In the genomic region with DNA sequence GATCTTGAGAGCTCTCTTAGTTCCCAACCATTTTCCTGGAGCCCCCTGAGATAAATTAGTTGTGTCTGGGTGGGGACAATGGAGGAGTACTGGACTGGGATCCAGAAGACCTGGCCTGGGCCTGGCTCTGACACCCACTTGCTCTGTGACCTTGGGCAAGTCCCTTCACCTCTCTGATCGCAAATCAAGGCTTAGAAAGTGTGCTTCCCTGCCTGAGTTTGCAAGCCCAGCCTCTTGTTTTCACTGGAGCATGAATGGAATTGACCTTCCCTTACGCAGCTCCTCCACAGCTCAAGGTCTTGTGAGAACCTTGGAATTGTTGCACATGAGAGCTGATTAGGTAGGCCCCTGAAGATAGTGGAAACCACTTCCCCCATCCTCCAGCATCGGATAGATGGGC, we compare ENCODE assay signal across 21 cellular contexts. TPM values are rescaled to one million over a fixed set of nuclear protein-coding genes. Genes with fewer than 3 reads are reported as not detected.
DNase-seq lines count a peak whose midpoint lies in the region; ATAC-seq and TF ChIP-seq lines count a peak whose summit lies in the region.
"Had no signal": no experiment of that assay in that cellular context is flagged by ENCODE, and none has a peak within 500 bp of the region (broad histone marks: within the 10 kb centered on the region; RNA-seq: fewer than 3 reads in every experiment).

No MANE protein-coding gene starts in this region.

- H3K27ac ChIP-seq in HUES6 (ENCODE audit: low read depth, low read length) (peak overlapping the region; percentile 94; the same call in 1 of the 2 replicates), ectodermal cell (ENCODE audit: insufficient read depth, low read depth, low read length, poor library complexity, severe bottlenecking) (peak overlapping the region; percentile 93), spleen (peak overlapping the region in 4 of 8 donors; percentile 0 to 68 (median 16))

- no peak for TF ChIP-seq CTCF in nephron (IDR thresholded peaks at IDR 0.05; ENCODE audit: unreplicated experiment in 3 of 3)
- no peak for TF ChIP-seq CTCF in spleen (IDR thresholded peaks at IDR 0.05 in 8 of 11, conservative IDR thresholded peaks at IDR 0.05 in 3 of 11)

- H3K9me3 Mint-ChIP-seq in nephron, result no peaks in the 10 kb centered on the region
- H3K9me3 Mint-ChIP-seq: activated naive CD4-positive, alpha-beta T cell treated with anti-CD3 and anti-CD28 coated beads, Interleukin-2, amount 50 U/mL, for 24 hours; effector memory CD8-positive, alpha-beta T cell had no signal

- DNase-seq in spleen (peak; percentile 39), nucleus accumbens (lab: John Stamatoyannopoulos, UW) (no peak), H7 (no peak)
- no peak for DNase-seq in activated T-cell treated with anti-CD3 and anti-CD28 coated beads, Interleukin-2, amount 50 U/mL, for 1 hour
- DNase-seq: activated CD4-positive, alpha-beta T cell treated with anti-CD3 and anti-CD28 coated beads for 36 hours; activated T-cell treated with anti-CD3 and anti-CD28 coated beads for 4 hours; effector memory CD8-positive, alpha-beta T cell; KG1; NCI-H1417 treated with DMSO at 0.1 percent for 48 hours; occipital lobe; SIG-M5; stimulated activated CD4-positive, alpha-beta T cell treated with anti-CD3 and anti-CD28 coated beads, Interleukin-15, amount 100 ng/mL, for 24 hours; T1000 had no signal

- H3K4me3 Mint-ChIP-seq in nephron, result peak overlapping the region in 1 of 3 experiments; percentile 58
- H3K4me3 Mint-ChIP-seq: activated CD4-positive, alpha-beta T cell treated with anti-CD3 and anti-CD28 coated beads for 36 hours; activated naive CD4-positive, alpha-beta T cell treated with anti-CD3 and anti-CD28 coated beads, Interleukin-2, amount 50 U/mL, for 24 hours; effector memory CD8-positive, alpha-beta T cell had no signal

- H3K27ac Mint-ChIP-seq in nephron, result peak overlapping the region; percentile 99 to 100 (median 100)
- H3K27ac Mint-ChIP-seq: activated CD4-positive, alpha-beta T cell treated with anti-CD3 and anti-CD28 coated beads for 36 hours; activated naive CD4-positive, alpha-beta T cell treated with anti-CD3 and anti-CD28 coated beads, Interleukin-2, amount 50 U/mL, for 24 hours; effector memory CD8-positive, alpha-beta T cell had no signal

- H3K4me1 ChIP-seq in HUES6 (ENCODE audit: control insufficient read depth, insufficient read depth, low read length) (peaks cover 67% of the 10 kb centered on the region), ectodermal cell (ENCODE audit: control insufficient read depth, insufficient read depth, low read length) (peaks cover 22% of the 10 kb centered on the region), spleen (peaks cover 0 to 11% (median 3%) of the 10 kb centered on the region in 6 donors)

- peak overlapping the region; percentile 84 for H3K9ac ChIP-seq in HUES6 (ENCODE audit: low read length)

- H3K4me3 ChIP-seq in HUES6 (ENCODE audit: low read depth, low read length) (no peak overlapping the region), ectodermal cell (ENCODE audit: insufficient read depth, low read depth, low read length) (no peak overlapping the region), spleen (no peak overlapping the region), H7 (ENCODE audit: insufficient read depth, low read depth, low read length) (no peak overlapping the region)
- H3K4me3 ChIP-seq: GM12878, lung had no signal

- no peak for ATAC-seq in GM18867 (IDR thresholded peaks at IDR 0.05; ENCODE audit: unreplicated experiment)
- ATAC-seq: activated CD4-positive, alpha-beta T cell treated with anti-CD3 and anti-CD28 coated beads for 36 hours; effector memory CD8-positive, alpha-beta T cell; GM12878 had no signal

- TF ChIP-seq POLR2A in spleen (IDR thresholded peaks at IDR 0.05), result no peak

- H3K27me3 Mint-ChIP-seq in nephron (ENCODE audit: low read depth), result peaks cover 4% of the 10 kb centered on the region
- H3K27me3 Mint-ChIP-seq: activated naive CD4-positive, alpha-beta T cell treated with anti-CD3 and anti-CD28 coated beads, Interleukin-2, amount 50 U/mL, for 24 hours had no signal

- intact Hi-C loops in spleen (cut with DNase I; ENCODE audit: low total_unique reads), result no loop called here

- H3K36me3 ChIP-seq in HUES6 (ENCODE audit: control insufficient read depth, insufficient read depth, low read length), result no peaks in the 10 kb centered on the region
- H3K36me3 ChIP-seq in ectodermal cell (ENCODE audit: control insufficient read depth, insufficient read depth, low read length), result no peaks in the 10 kb centered on the region
- H3K36me3 ChIP-seq in spleen, result no peaks in the 10 kb centered on the region
- no peaks in the 10 kb centered on the region for H3K36me3 ChIP-seq in H7 (replicated peaks; ENCODE audit: control insufficient read depth, insufficient read depth, low read length)
- H3K36me3 ChIP-seq: breast epithelium had no signal

- H3K4me1 Mint-ChIP-seq in nephron, result peaks cover 66% of the 10 kb centered on the region
- H3K4me1 Mint-ChIP-seq: activated CD4-positive, alpha-beta T cell treated with anti-CD3 and anti-CD28 coated beads for 36 hours; activated naive CD4-positive, alpha-beta T cell treated with anti-CD3 and anti-CD28 coated beads, Interleukin-2, amount 50 U/mL, for 24 hours had no signal

- H3K27me3 ChIP-seq in HUES6 (ENCODE audit: control insufficient read depth, insufficient read depth, low read length) (no peaks in the 10 kb centered on the region), ectodermal cell (ENCODE audit: control insufficient read depth, insufficient read depth, low read length, poor library complexity, severe bottlenecking) (no peaks in the 10 kb centered on the region), spleen (replicated peaks in 1 of 7) (peaks cover 0 to 45% (median 10%) of the 10 kb centered on the region in 7 donors), H7 (ENCODE audit: control insufficient read depth, insufficient read depth, low read length) (no peaks in the 10 kb centered on the region)

- H3K9me3 ChIP-seq in HUES6 (ENCODE audit: control insufficient read depth, insufficient read depth, low read depth, low read length) (no peaks in the 10 kb centered on the region), ectodermal cell (ENCODE audit: control insufficient read depth, low read length) (no peaks in the 10 kb centered on the region), spleen (no peaks in the 10 kb centered on the region)
- H3K9me3 ChIP-seq: breast epithelium had no signal

- 74 to 78% methylated on average over 2 to 3 of the region's 3 CpGs for WGBS in ectodermal cell, 2 experiments
- WGBS in spleen, 5 donors, result 46 to 71% (median 64%) methylated on average over 3 of the region's 3 CpGs

- H3K36me3 Mint-ChIP-seq in nephron (ENCODE audit: low read depth), result no peaks in the 10 kb centered on the region
- H3K36me3 Mint-ChIP-seq: activated naive CD4-positive, alpha-beta T cell treated with anti-CD3 and anti-CD28 coated beads, Interleukin-2, amount 50 U/mL, for 24 hours had no signal

RNA-seq across cellular contexts. Expression of gene PJA1, which starts 27.3 kb away (rescaled TPM):
- 57.5 TPM for polyA plus RNA-seq in ectodermal cell (2013, experiment 1 of 4)
- 53.1 TPM for polyA plus RNA-seq in ectodermal cell (2013, experiment 2 of 4)
- 42.1 TPM for polyA plus RNA-seq in ectodermal cell (2013, experiment 3 of 4)
- polyA plus RNA-seq in ectodermal cell (2013, experiment 4 of 4), result 48.6 TPM
- total RNA-seq in spleen, result 10 to 100 TPM; 13.2 to 22.2 (median 15.8) TPM
- polyA plus RNA-seq in spleen, result 10 to 100 TPM in 1 of 3 donors, 1 to 10 TPM in 2; 8.6 to 10.1 (median 9.1) TPM
- total RNA-seq in H7 (2014; rRNA removed; shearing (Covaris generic)), result 105 and 110 TPM in 2 replicates
